In the genomic region with DNA sequence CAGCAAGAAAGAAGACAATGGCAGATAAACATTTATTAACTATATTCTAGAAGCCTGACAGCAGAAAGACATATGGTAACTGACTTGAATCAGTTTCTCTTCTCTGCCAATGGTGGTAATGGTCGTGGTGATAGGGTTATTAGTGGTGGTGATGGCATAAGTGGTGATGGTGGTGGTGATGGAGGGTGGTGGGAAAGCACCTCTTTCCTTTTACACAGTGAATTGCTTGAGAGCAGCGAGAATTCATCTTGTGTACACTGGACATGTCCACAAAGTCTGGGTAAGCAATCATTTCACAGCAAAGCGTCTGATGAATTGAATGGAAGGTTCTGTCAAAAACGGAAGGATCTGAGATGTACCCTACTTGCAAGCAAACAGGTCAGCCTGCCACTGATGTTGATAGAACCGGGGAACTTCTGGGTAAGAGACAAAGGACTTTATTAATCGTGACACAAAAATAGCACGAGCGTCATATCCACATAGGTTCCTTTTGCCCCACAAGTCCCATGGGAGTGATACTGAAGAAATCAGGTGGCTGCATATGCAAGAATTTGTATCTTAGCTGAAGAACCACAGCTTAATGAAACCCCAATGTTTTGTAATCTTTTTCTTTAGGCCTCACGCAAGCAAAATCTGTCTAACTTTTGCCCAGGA, we compare ENCODE assay signal across 15 cellular contexts. TPM values are rescaled to one million over a fixed set of nuclear protein-coding genes. Genes with fewer than 3 reads are reported as not detected.
DNase-seq lines count a peak whose midpoint lies in the region; ATAC-seq and TF ChIP-seq lines count a peak whose summit lies in the region.
"Had no signal": no experiment of that assay in that cellular context is flagged by ENCODE, and none has a peak within 500 bp of the region (broad histone marks: within the 10 kb centered on the region; RNA-seq: fewer than 3 reads in every experiment).

No MANE protein-coding gene starts in this region.

- 90% methylated on average over 9 of the region's 9 CpGs for WGBS in suprapubic skin
- 83 to 87% methylated on average over 9 of the region's 9 CpGs for WGBS in aorta, 2 donors

- H3K27me3 ChIP-seq in suprapubic skin: no peaks in the 10 kb centered on the region
- H3K27me3 ChIP-seq in aorta (ENCODE audit: control insufficient read depth in 1 of 2, insufficient read depth in 2 of 2, low read length in 1 of 2): no peaks in the 10 kb centered on the region
- H3K27me3 ChIP-seq: gastrocnemius medialis had no signal

- POLR2A ChIA-PET in activated B cell treated with CpG ODN at 0.5 μM for 24 hours (lab: Charles Lee): interaction anchor here (0.6 to 1.9 kb wide), 2 partner anchors 18 to 24 kb away, joined by 4 to 8 read pairs; a partner anchor contains a TSS

- H3K27ac Mint-ChIP-seq in activated B cell treated with CpG ODN at 0.5 μM for 24 hours: peak overlapping the region; percentile 83
- H3K27ac Mint-ChIP-seq in activated CD8-positive, alpha-beta memory T cell treated with anti-CD3 and anti-CD28 coated beads, Interleukin-2, amount 10 ng/mL, durations not matched to agents 7 days and 5 days: no peak overlapping the region
- H3K27ac Mint-ChIP-seq: CD4-positive, alpha-beta T cell had no signal

- intact Hi-C loops in activated B cell treated with CpG ODN at 0.5 μM for 24 hours (cut with micrococcal nuclease) (loop anchor here (1.0 kb wide), 1 partner anchor 24 kb away; a partner anchor contains a TSS), aorta (cut with DNase I) (no loop called here)

- TF ChIP-seq CTCF in activated B cell treated with CpG ODN at 0.5 μM for 24 hours (IDR thresholded peaks at IDR 0.05): no peak
- no peak for TF ChIP-seq CTCF in suprapubic skin (IDR thresholded peaks at IDR 0.05)

- ATAC-seq in GM18858 (IDR thresholded peaks at IDR 0.05; ENCODE audit: unreplicated experiment) (peak; percentile 80), GM21528 (IDR thresholded peaks at IDR 0.05; ENCODE audit: low FRiP score, unreplicated experiment) (peak; percentile 70), HG03097 (IDR thresholded peaks at IDR 0.05; ENCODE audit: low FRiP score, unreplicated experiment) (peak; percentile 67), activated B cell treated with CpG ODN at 0.5 μM for 24 hours (ENCODE audit: low read depth) (peak; percentile 93), aorta (ENCODE audit: low FRiP score) (no peak)
- no peak for ATAC-seq in activated CD8-positive, alpha-beta memory T cell treated with anti-CD3 and anti-CD28 coated beads, Interleukin-2, amount 10 ng/mL, durations not matched to agents 7 days and 5 days
- ATAC-seq: gastrocnemius medialis, left colon had no signal

- H3K9me3 Mint-ChIP-seq in activated B cell treated with CpG ODN at 0.5 μM for 24 hours: no peaks in the 10 kb centered on the region
- no peaks in the 10 kb centered on the region for H3K9me3 Mint-ChIP-seq in activated CD8-positive, alpha-beta memory T cell treated with anti-CD3 and anti-CD28 coated beads, Interleukin-2, amount 10 ng/mL, durations not matched to agents 7 days and 5 days (ENCODE audit: low read depth)
- H3K9me3 Mint-ChIP-seq: CD4-positive, alpha-beta T cell had no signal

- no peaks in the 10 kb centered on the region for H3K27me3 Mint-ChIP-seq in activated B cell treated with CpG ODN at 0.5 μM for 24 hours
- H3K27me3 Mint-ChIP-seq in activated CD8-positive, alpha-beta memory T cell treated with anti-CD3 and anti-CD28 coated beads, Interleukin-2, amount 10 ng/mL, durations not matched to agents 7 days and 5 days: peaks cover 26% of the 10 kb centered on the region

- no peak for DNase-seq in activated B cell treated with CpG ODN at 0.5 μM for 24 hours
- DNase-seq in suprapubic skin (ENCODE audit: low spot score in 2 of 2): no peak
- no peak for DNase-seq in activated CD8-positive, alpha-beta memory T cell treated with anti-CD3 and anti-CD28 coated beads, Interleukin-2, amount 10 ng/mL, durations not matched to agents 7 days and 5 days
- no peak for DNase-seq in NCI-H1436 (lab: John Stamatoyannopoulos, UW)
- no peak for DNase-seq in aorta
- DNase-seq: activated CD4-positive, alpha-beta T cell treated with anti-CD3 and anti-CD28 coated beads, Interleukin-2, amount 50 U/mL, for 4 hours; CD4-positive, alpha-beta T cell; gastrocnemius medialis; left colon; stimulated activated naive CD4-positive, alpha-beta T cell treated with Interleukin-2 at 50 U/mL for 16 hours; SW 1271 had no signal

- H3K9me3 ChIP-seq in suprapubic skin: no peaks in the 10 kb centered on the region
- no peaks in the 10 kb centered on the region for H3K9me3 ChIP-seq in aorta (ENCODE audit: control insufficient read depth, low read length)
- H3K9me3 ChIP-seq: gastrocnemius medialis had no signal

- no peak for TF ChIP-seq POLR2A in suprapubic skin (IDR thresholded peaks at IDR 0.05)

- H3K36me3 Mint-ChIP-seq in activated B cell treated with CpG ODN at 0.5 μM for 24 hours (ENCODE audit: low read depth): no peaks in the 10 kb centered on the region
- peaks cover 1% of the 10 kb centered on the region for H3K36me3 Mint-ChIP-seq in activated CD8-positive, alpha-beta memory T cell treated with anti-CD3 and anti-CD28 coated beads, Interleukin-2, amount 10 ng/mL, durations not matched to agents 7 days and 5 days

- H3K4me3 ChIP-seq in suprapubic skin (no peak overlapping the region), aorta (ENCODE audit: low read length in 2 of 2) (no peak overlapping the region)
- H3K4me3 ChIP-seq: gastrocnemius medialis had no signal

- H3K36me3 ChIP-seq in suprapubic skin (no peaks in the 10 kb centered on the region), aorta (ENCODE audit: control insufficient read depth in 1 of 2, insufficient read depth in 2 of 2, low read length in 1 of 2) (no peaks in the 10 kb centered on the region)
- H3K36me3 ChIP-seq: gastrocnemius medialis had no signal

- peak overlapping the region; percentile 53 for H3K4me3 Mint-ChIP-seq in activated B cell treated with CpG ODN at 0.5 μM for 24 hours
- no peak overlapping the region for H3K4me3 Mint-ChIP-seq in activated CD8-positive, alpha-beta memory T cell treated with anti-CD3 and anti-CD28 coated beads, Interleukin-2, amount 10 ng/mL, durations not matched to agents 7 days and 5 days
- H3K4me3 Mint-ChIP-seq: CD4-positive, alpha-beta T cell had no signal

- H3K27ac ChIP-seq in suprapubic skin: no peak overlapping the region
- H3K27ac ChIP-seq in aorta (ENCODE audit: low read depth in 1 of 2, low read length in 2 of 2): no peak overlapping the region
- H3K27ac ChIP-seq: gastrocnemius medialis, HL-60 had no signal

- CTCF ChIA-PET in activated B cell treated with CpG ODN at 0.5 μM for 24 hours (lab: Charles Lee): interaction anchor here (0.8 kb wide), 1 partner anchor 76 kb away, joined by 3 read pairs; no protein-coding TSS in a partner anchor
- CTCF ChIA-PET in activated CD8-positive, alpha-beta memory T cell treated with anti-CD3 and anti-CD28 coated beads, Interleukin-2, amount 10 ng/mL, durations not matched to agents 7 days and 5 days (lab: Charles Lee): no interaction called here

- TF ChIP-seq EP300 in suprapubic skin (IDR thresholded peaks at IDR 0.05): no peak

- peaks cover 22% of the 10 kb centered on the region for H3K4me1 Mint-ChIP-seq in activated B cell treated with CpG ODN at 0.5 μM for 24 hours
- no peaks in the 10 kb centered on the region for H3K4me1 Mint-ChIP-seq in activated CD8-positive, alpha-beta memory T cell treated with anti-CD3 and anti-CD28 coated beads, Interleukin-2, amount 10 ng/mL, durations not matched to agents 7 days and 5 days

- no peaks in the 10 kb centered on the region for H3K4me1 ChIP-seq in suprapubic skin
- H3K4me1 ChIP-seq in aorta (ENCODE audit: control insufficient read depth in 1 of 2, insufficient read depth in 2 of 2, low read length in 2 of 2): no peaks in the 10 kb centered on the region
- H3K4me1 ChIP-seq: gastrocnemius medialis had no signal

RNA-seq across cellular contexts. Expression of a gene that starts 23.5 kb away (rescaled TPM):
- total RNA-seq in activated B cell treated with CpG ODN at 0.5 μM for 24 hours: 102 and 106 TPM in 2 replicates
- total RNA-seq in suprapubic skin: 10 to 100 TPM; 66.4 to 98.5 (median 79.9) TPM
- total RNA-seq in activated CD8-positive, alpha-beta memory T cell treated with anti-CD3 and anti-CD28 coated beads, Interleukin-2, amount 10 ng/mL, durations not matched to agents 7 days and 5 days: 10 to 100 TPM; 54.3 to 58.9 TPM
- total RNA-seq in aorta: 10 to 100 TPM; 52.2 to 75.5 TPM
- polyA plus RNA-seq in aorta: 10 to 100 TPM; 11.8 to 16.8 TPM

Comparison
In these comparisons a context has a peak if more than half of its experiments do, and no peak if none do; other contexts are left out.
1. ATAC-seq: peak in GM18858 (single experiment), GM21528 (single experiment), HG03097 (single experiment) and activated B cell treated with CpG ODN at 0.5 μM for 24 hours (single experiment); none in activated CD8-positive, alpha-beta memory T cell treated with anti-CD3 and anti-CD28 coated beads, Interleukin-2, amount 10 ng/mL, durations not matched to agents 7 days and 5 days (single experiment) and aorta (single experiment).